In the genomic region with DNA sequence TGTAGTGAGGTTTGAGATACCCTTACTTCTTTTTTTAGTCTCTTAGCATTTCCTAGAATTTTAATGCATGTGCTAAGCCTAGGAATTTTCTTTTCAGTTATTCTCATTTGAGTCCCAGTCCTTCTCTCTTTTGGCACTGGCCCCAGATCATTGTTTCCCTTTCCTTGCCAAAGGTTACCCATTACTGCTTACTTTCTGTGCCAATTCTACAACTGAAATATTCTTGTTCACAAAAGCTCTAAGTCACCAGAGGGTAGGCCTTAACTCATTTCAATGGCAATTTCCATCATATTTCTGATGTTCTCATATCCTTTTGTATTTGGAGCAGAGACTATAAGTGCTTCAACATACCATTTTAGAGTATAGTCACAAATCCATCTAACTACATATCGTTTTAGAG, we compare ENCODE assay signal across 15 cellular contexts.
DNase-seq lines count a peak whose midpoint lies in the region; ATAC-seq and TF ChIP-seq lines count a peak whose summit lies in the region.
"Had no signal": no experiment of that assay in that cellular context is flagged by ENCODE, and none has a peak within 500 bp of the region (broad histone marks: within the 10 kb centered on the region; RNA-seq: fewer than 3 reads in every experiment).

No MANE protein-coding gene starts in this region.

- H3K36me3 ChIP-seq in CD8-positive, alpha-beta T cell (ENCODE audit: insufficient read depth, low read length) = no peaks in the 10 kb centered on the region
- H3K36me3 ChIP-seq in colonic mucosa = no peaks in the 10 kb centered on the region
- H3K36me3 ChIP-seq: BLaER1 treated with 17β-estradiol and CSF1 and Interleukin-3, amounts not matched to agents 10 nM and 100 nM; WERI-Rb-1 had no signal

- no peak overlapping the region for H3K27ac ChIP-seq in CD8-positive, alpha-beta T cell (ENCODE audit: low read depth, low read length)
- no peak overlapping the region for H3K27ac ChIP-seq in colonic mucosa
- H3K27ac ChIP-seq: BLaER1 treated with 17β-estradiol and CSF1 and Interleukin-3, amounts not matched to agents 10 nM and 100 nM; WERI-Rb-1 had no signal

- DNase-seq in CD8-positive, alpha-beta T cell = no peak
- DNase-seq in astrocyte of the spinal cord (ENCODE audit: low read depth, low spot score) = peak; percentile 18
- DNase-seq in memory B cell (ENCODE audit: low spot score in 2 of 2) = no peak
- no peak for DNase-seq in colonic mucosa
- no peak for DNase-seq in left colon
- DNase-seq: activated effector memory CD4-positive, alpha-beta T cell treated with anti-CD3 and anti-CD28 coated beads, Interleukin-2, amount 50 U/mL, for 16 hours; cortex of kidney; left cardiac atrium; NCI-H1436; stimulated activated CD8-positive, alpha-beta memory T cell treated with anti-CD3 and anti-CD28 coated beads, Interleukin-4, amount 100 ng/mL, for 48 hours; WERI-Rb-1 had no signal

- H3K4me3 Mint-ChIP-seq in CD8-positive, alpha-beta T cell = peak overlapping the region; percentile 16
- H3K4me3 Mint-ChIP-seq in memory B cell = no peak overlapping the region

- peak overlapping the region; percentile 47 for H3K27ac Mint-ChIP-seq in CD8-positive, alpha-beta T cell
- peak overlapping the region; percentile 29 for H3K27ac Mint-ChIP-seq in memory B cell

- intact Hi-C loops in CD8-positive, alpha-beta T cell (cut with DNase I, micrococcal nuclease) = loop anchor here in 1 of 2 experiments (10.0 kb wide), 1 partner anchor 536 kb away; no protein-coding TSS in a partner anchor
- intact Hi-C loops in colonic mucosa (cut with DNase I) (no loop called here), left colon (cut with DNase I, micrococcal nuclease) (no loop called here)

- H3K27me3 ChIP-seq in CD8-positive, alpha-beta T cell (ENCODE audit: insufficient read depth, low read length) = no peaks in the 10 kb centered on the region
- H3K27me3 ChIP-seq in colonic mucosa = no peaks in the 10 kb centered on the region
- H3K27me3 ChIP-seq: BLaER1 treated with 17β-estradiol and CSF1 and Interleukin-3, amounts not matched to agents 10 nM and 100 nM had no signal

- H3K4me1 Mint-ChIP-seq in CD8-positive, alpha-beta T cell (ENCODE audit: low read depth) = peaks cover 9% of the 10 kb centered on the region
- peaks cover 7% of the 10 kb centered on the region for H3K4me1 Mint-ChIP-seq in memory B cell

- no peaks in the 10 kb centered on the region for H3K9me3 ChIP-seq in CD8-positive, alpha-beta T cell (ENCODE audit: low read length)
- no peaks in the 10 kb centered on the region for H3K9me3 ChIP-seq in colonic mucosa

- no peak overlapping the region for H3K4me3 ChIP-seq in CD8-positive, alpha-beta T cell (ENCODE audit: low read depth, low read length)
- H3K4me3 ChIP-seq in astrocyte of the spinal cord (ENCODE audit: low read depth, low read length) (no peak overlapping the region), colonic mucosa (no peak overlapping the region)
- H3K4me3 ChIP-seq: BLaER1 treated with 17β-estradiol and CSF1 and Interleukin-3, amounts not matched to agents 10 nM and 100 nM had no signal

- in situ Hi-C loops in astrocyte of the spinal cord (cut with HindIII; ENCODE audit: low sequenced_read_pairs) = no loop called here

- H3K36me3 Mint-ChIP-seq in CD8-positive, alpha-beta T cell = no peaks in the 10 kb centered on the region
- peaks cover 5% of the 10 kb centered on the region for H3K36me3 Mint-ChIP-seq in memory B cell

- ATAC-seq in CD8-positive, alpha-beta T cell = no peak
- ATAC-seq in HG03354 (IDR thresholded peaks at IDR 0.05; ENCODE audit: poor library complexity, severe bottlenecking, unreplicated experiment) (peak; percentile 5), memory B cell (ENCODE audit: low read depth) (no peak), HG02885 (IDR thresholded peaks at IDR 0.05; ENCODE audit: poor library complexity, unreplicated experiment) (no peak), left colon (no peak), GM19467 (IDR thresholded peaks at IDR 0.05; ENCODE audit: unreplicated experiment) (no peak)

- CTCF ChIA-PET in CD8-positive, alpha-beta T cell (lab: Charles Lee) = no interaction called here

- H3K9ac ChIP-seq in colonic mucosa (ENCODE audit: low read depth in 2 of 2, low read length in 2 of 2) = no peak overlapping the region
- H3K9ac ChIP-seq: BLaER1 treated with 17β-estradiol and CSF1 and Interleukin-3, amounts not matched to agents 10 nM and 100 nM had no signal

- TF ChIP-seq CTCF in CD8-positive, alpha-beta T cell (IDR thresholded peaks at IDR 0.05) = no peak
- no peak for TF ChIP-seq CTCF in astrocyte of the spinal cord (IDR thresholded peaks at IDR 0.05; ENCODE audit: low read depth, low read length)
- TF ChIP-seq CTCF in colonic mucosa (IDR thresholded peaks at IDR 0.05) = no peak

- peaks cover 9% of the 10 kb centered on the region for H3K9me3 Mint-ChIP-seq in CD8-positive, alpha-beta T cell
- peaks cover 5% of the 10 kb centered on the region for H3K9me3 Mint-ChIP-seq in memory B cell

- H3K4me1 ChIP-seq in CD8-positive, alpha-beta T cell (ENCODE audit: insufficient read depth, low read length) = peaks cover 5% of the 10 kb centered on the region
- H3K4me1 ChIP-seq in colonic mucosa = no peaks in the 10 kb centered on the region
- H3K4me1 ChIP-seq: BLaER1 treated with 17β-estradiol and CSF1 and Interleukin-3, amounts not matched to agents 10 nM and 100 nM had no signal

- POLR2A ChIA-PET in CD8-positive, alpha-beta T cell (lab: Charles Lee) = no interaction called here

- no peaks in the 10 kb centered on the region for H3K27me3 Mint-ChIP-seq in CD8-positive, alpha-beta T cell (ENCODE audit: low read depth)
- H3K27me3 Mint-ChIP-seq in memory B cell = no peaks in the 10 kb centered on the region
